ENCODE assay signal across 8 cellular contexts in genomic region chr15:43370310-43370974, GRCh38. TPM values are rescaled to one million over a fixed set of nuclear protein-coding genes. Genes with fewer than 3 reads are reported as not detected.
DNase-seq lines count a peak whose midpoint lies in the region; ATAC-seq and TF ChIP-seq lines count a peak whose summit lies in the region.

No MANE protein-coding gene starts in this region.

- POLR2A ChIA-PET in PC-9 (lab: Charles Lee; ENCODE audit: unreplicated experiment): interaction anchor here (0.6 to 0.7 kb wide), 4 partner anchors 62 to 860 kb away, joined by 3 to 5 read pairs (median 4); no protein-coding TSS in a partner anchor

- H3K4me1 ChIP-seq in PC-9 (replicated peaks; ENCODE audit: insufficient read depth): peaks cover 20% of the 10 kb centered on the region
- peaks cover 32% of the 10 kb centered on the region for H3K4me1 ChIP-seq in lower lobe of right lung
- H3K4me1 ChIP-seq in tibial nerve: peaks cover 0 to 38% (median 17%) of the 10 kb centered on the region in 4 donors

- H3K36me3 ChIP-seq in PC-9 (ENCODE audit: low read depth) (peaks cover 13% of the 10 kb centered on the region; the same call in 1 of the 2 replicates), lower lobe of right lung (peaks cover 18% of the 10 kb centered on the region), tibial nerve (peaks cover 0 to 30% (median 6%) of the 10 kb centered on the region in 3 donors)

- no peaks in the 10 kb centered on the region for H3K27me3 ChIP-seq in PC-9 (ENCODE audit: insufficient read depth, low read depth)
- H3K27me3 ChIP-seq in dorsolateral prefrontal cortex: no peaks in the 10 kb centered on the region
- H3K27me3 ChIP-seq in lower lobe of right lung (ENCODE audit: low read depth): no peaks in the 10 kb centered on the region
- H3K27me3 ChIP-seq in tibial nerve: no peaks in the 10 kb centered on the region

- H3K4me3 Mint-ChIP-seq in activated CD8-positive, alpha-beta memory T cell treated with anti-CD3 and anti-CD28 coated beads, Interleukin-2, amount 10 ng/mL, durations not matched to agents 7 days and 5 days: peak overlapping the region; percentile 88

- peaks cover 52% of the 10 kb centered on the region for H3K36me3 Mint-ChIP-seq in activated CD8-positive, alpha-beta memory T cell treated with anti-CD3 and anti-CD28 coated beads, Interleukin-2, amount 10 ng/mL, durations not matched to agents 7 days and 5 days

- peak overlapping the region; percentile 91 for H3K4me2 ChIP-seq in PC-9

- peaks cover 50% of the 10 kb centered on the region for H3K4me1 Mint-ChIP-seq in activated CD8-positive, alpha-beta memory T cell treated with anti-CD3 and anti-CD28 coated beads, Interleukin-2, amount 10 ng/mL, durations not matched to agents 7 days and 5 days

- peak overlapping the region; percentile 58 for H3K27ac Mint-ChIP-seq in activated CD8-positive, alpha-beta memory T cell treated with anti-CD3 and anti-CD28 coated beads, Interleukin-2, amount 10 ng/mL, durations not matched to agents 7 days and 5 days

- BruUV-seq in PC-9 (replicated peaks; lab: Mats Ljungman, UMichigan): no TSS peak

- peaks cover 14% of the 10 kb centered on the region for H3K9me3 Mint-ChIP-seq in activated CD8-positive, alpha-beta memory T cell treated with anti-CD3 and anti-CD28 coated beads, Interleukin-2, amount 10 ng/mL, durations not matched to agents 7 days and 5 days (ENCODE audit: low read depth)

- no peak for TF ChIP-seq POLR2A in tibial nerve (IDR thresholded peaks at IDR 0.05)

- H3K27me3 Mint-ChIP-seq in activated CD8-positive, alpha-beta memory T cell treated with anti-CD3 and anti-CD28 coated beads, Interleukin-2, amount 10 ng/mL, durations not matched to agents 7 days and 5 days: no peaks in the 10 kb centered on the region

- no peak for TF ChIP-seq EP300 in tibial nerve (IDR thresholded peaks at IDR 0.05)

- H3K9me2 ChIP-seq in PC-9 (ENCODE audit: insufficient read depth): no peaks in the 10 kb centered on the region

- CTCF ChIA-PET in activated CD8-positive, alpha-beta memory T cell treated with anti-CD3 and anti-CD28 coated beads, Interleukin-2, amount 10 ng/mL, durations not matched to agents 7 days and 5 days (lab: Charles Lee): interaction anchor here (0.6 to 3.1 kb wide), 8 partner anchors 10 to 379 kb away, joined by 3 to 8 read pairs (median 4); no protein-coding TSS in a partner anchor
- CTCF ChIA-PET in PC-9 (lab: Charles Lee): no interaction called here

- H3K9me3 ChIP-seq in PC-9 (ENCODE audit: insufficient read depth, low read depth) (no peaks in the 10 kb centered on the region), lower lobe of right lung (no peaks in the 10 kb centered on the region), tibial nerve (peaks cover 0 to 10% (median 0%) of the 10 kb centered on the region in 4 donors)

- 1 to 3% methylated on average over 30 to 39 of the region's 45 CpGs for WGBS in tibial nerve, 2 donors

- no peak overlapping the region for H3K27ac ChIP-seq in PC-9
- H3K27ac ChIP-seq in dorsolateral prefrontal cortex: peak overlapping the region in 52 of 59 donors; percentile 0 to 93 (median 71)
- peak overlapping the region; percentile 77 for H3K27ac ChIP-seq in lower lobe of right lung
- peak overlapping the region; percentile 11 to 81 (median 79) for H3K27ac ChIP-seq in tibial nerve

- no peaks in the 10 kb centered on the region for H4K20me1 ChIP-seq in PC-9 (ENCODE audit: insufficient read depth)

- peaks cover 41% of the 10 kb centered on the region for H3K79me2 ChIP-seq in PC-9 (ENCODE audit: low read depth)

- peak overlapping the region; percentile 96 for H2AFZ ChIP-seq in PC-9

- no peak for DNase-seq in activated CD8-positive, alpha-beta memory T cell treated with anti-CD3 and anti-CD28 coated beads, Interleukin-2, amount 10 ng/mL, durations not matched to agents 7 days and 5 days
- DNase-seq in activated CD8-positive, alpha-beta memory T cell treated with anti-CD3 and anti-CD28 coated beads, Interleukin-2, amount 50 U/mL, for 4 hours: no peak
- no peak for DNase-seq in HFF-Myc (ENCODE audit: extremely low read depth, low read depth)
- no peak for DNase-seq in PC-9
- DNase-seq in dorsolateral prefrontal cortex: peak in 1 of 10 donors; percentile 16
- no peak for DNase-seq in lower lobe of right lung
- DNase-seq in tibial nerve (ENCODE audit: low spot score in 2 of 2): no peak

- ATAC-seq in activated CD8-positive, alpha-beta memory T cell treated with anti-CD3 and anti-CD28 coated beads, Interleukin-2, amount 10 ng/mL, durations not matched to agents 7 days and 5 days: peak; percentile 58
- ATAC-seq in lower lobe of right lung (peak; percentile 81 to 82), GM19324 (IDR thresholded peaks at IDR 0.05; ENCODE audit: low FRiP score, unreplicated experiment) (no peak)

- intact Hi-C loops in PC-9 (cut with micrococcal nuclease; ENCODE audit: unreplicated experiment): no loop called here
- intact Hi-C loops in dorsolateral prefrontal cortex (cut with DNase I): loop anchor here in 1 of 2 donors (2.0 to 10.0 kb wide), 2 partner anchors 70 to 154 kb away; no protein-coding TSS in a partner anchor
- intact Hi-C loops in lower lobe of right lung (cut with DNase I): no loop called here

- H3K4me3 ChIP-seq in HFF-Myc (replicated peaks; ENCODE audit: low read depth, low read length) (peak overlapping the region; percentile 87), PC-9 (peak overlapping the region; percentile 59), dorsolateral prefrontal cortex (peak overlapping the region; percentile 54 to 99 (median 92)), lower lobe of right lung (peak overlapping the region; percentile 90), tibial nerve (peak overlapping the region; percentile 73 to 98 (median 91))

- H3F3A ChIP-seq in PC-9 (ENCODE audit: insufficient read depth, low read depth): no peaks in the 10 kb centered on the region

- no peak for TF ChIP-seq CTCF in HFF-Myc (IDR thresholded peaks at IDR 0.05; ENCODE audit: low read depth, low read length, missing control alignments)
- TF ChIP-seq CTCF in PC-9 (conservative IDR thresholded peaks at IDR 0.05): no peak
- TF ChIP-seq CTCF in dorsolateral prefrontal cortex (IDR thresholded peaks at IDR 0.05 in 54 of 56, conservative IDR thresholded peaks at IDR 0.05 in 2 of 56; ENCODE audit: low read depth in 1 of 56, partially characterized antibody in 56 of 56): peak in 1 of 56 donors; percentile 17
- no peak for TF ChIP-seq CTCF in lower lobe of right lung (IDR thresholded peaks at IDR 0.05)
- no peak for TF ChIP-seq CTCF in tibial nerve (IDR thresholded peaks at IDR 0.05)

RNA-seq across cellular contexts. Expression of gene ZSCAN29, which starts 0.4 kb away (rescaled TPM):
- 10 to 100 TPM; 31.2 to 34.7 TPM for total RNA-seq in activated CD8-positive, alpha-beta memory T cell treated with anti-CD3 and anti-CD28 coated beads, Interleukin-2, amount 10 ng/mL, durations not matched to agents 7 days and 5 days
- total RNA-seq in PC-9 (2021): 36.3 and 37.9 TPM in 2 replicates
- 10 to 100 TPM; 16.1 to 41.9 (median 26.0) TPM for total RNA-seq in dorsolateral prefrontal cortex
- total RNA-seq in lower lobe of right lung: 24.3 TPM
- 10 to 100 TPM; 27.0 to 48.0 (median 31.6) TPM for total RNA-seq in tibial nerve

RNA-seq across cellular contexts. Expression of gene TUBGCP4, which starts 0.5 kb away (rescaled TPM):
- total RNA-seq in activated CD8-positive, alpha-beta memory T cell treated with anti-CD3 and anti-CD28 coated beads, Interleukin-2, amount 10 ng/mL, durations not matched to agents 7 days and 5 days: 10 to 100 TPM; 38.9 to 49.9 TPM
- total RNA-seq in PC-9 (2021): 25.3 and 30.8 TPM in 2 replicates
- total RNA-seq in dorsolateral prefrontal cortex: 10 to 100 TPM; 19.0 to 42.6 (median 29.7) TPM
- 21.6 TPM for total RNA-seq in lower lobe of right lung
- 10 to 100 TPM; 11.8 to 17.5 (median 14.3) TPM for total RNA-seq in tibial nerve

RNA-seq across cellular contexts. Expression of gene LCMT2, which starts 40.1 kb away (rescaled TPM):
- total RNA-seq in activated CD8-positive, alpha-beta memory T cell treated with anti-CD3 and anti-CD28 coated beads, Interleukin-2, amount 10 ng/mL, durations not matched to agents 7 days and 5 days: 10 to 100 TPM in 1 of 2 experiments, 1 to 10 TPM in 1; 9.6 to 12.3 TPM
- total RNA-seq in PC-9 (2021) (4.7 and 6.4 TPM in 2 replicates), dorsolateral prefrontal cortex (10 to 100 TPM in 2 of 120 experiments, 1 to 10 TPM in 118; 2.2 to 10.9 (median 7.0) TPM), lower lobe of right lung (6.9 TPM), tibial nerve (10 to 100 TPM in 2 of 4 donors, 1 to 10 TPM in 2; 4.0 to 14.4 (median 9.8) TPM)
